1 cellular context compared by ENCODE assay signal in the genomic region with DNA sequence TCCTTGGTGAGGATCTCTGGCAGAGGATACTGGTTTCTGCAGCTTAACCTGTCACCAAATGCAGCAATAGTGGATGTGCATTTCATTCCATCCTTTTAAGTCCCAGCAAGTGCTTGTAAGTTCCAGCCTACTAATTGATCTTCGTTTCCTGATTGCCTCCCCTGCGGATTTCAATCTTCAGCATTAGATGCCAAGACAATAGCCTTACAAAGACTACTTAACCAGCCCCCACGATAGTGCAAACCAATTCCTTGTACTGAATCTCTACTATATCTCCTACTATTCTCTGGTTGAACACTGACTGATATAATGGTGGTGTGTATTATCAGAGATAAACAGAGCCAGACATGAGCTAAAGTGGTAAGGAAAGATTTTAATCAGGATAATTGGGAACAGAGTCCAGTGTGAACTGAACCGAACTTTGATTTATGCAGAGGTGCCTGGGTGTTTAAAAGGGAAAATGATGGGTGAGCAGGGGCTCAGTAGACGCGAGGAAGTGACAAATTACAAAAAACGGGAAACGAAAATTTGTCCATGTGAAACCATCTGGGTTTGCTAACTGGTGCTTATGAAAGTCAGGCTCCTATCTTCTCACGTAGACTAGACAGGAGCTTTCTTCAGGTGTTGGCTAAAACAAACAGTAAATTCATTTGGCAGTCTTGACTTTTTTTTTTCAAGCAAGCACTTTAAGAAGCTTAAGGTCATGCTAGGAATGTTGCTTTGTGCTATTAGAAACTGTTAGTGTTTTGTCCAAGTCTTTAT.
TF ChIP-seq lines count a peak whose summit lies in the region.

No MANE protein-coding gene starts in this region.

TF ChIP-seq in GM23338, 12 proteins besides CTCF, POLR2A, EP300 and RAD21 (continued from another document):
- TF ChIP-seq ZNF462 (CRISPR knock-in tag; IDR thresholded peaks at IDR 0.05) (no peak), ZNF114 (CRISPR knock-in tag; IDR thresholded peaks at IDR 0.05) (no peak), JUNB (IDR thresholded peaks at IDR 0.05; ENCODE audit: unreplicated experiment) (no peak), EZH2phosphoT487 (IDR thresholded peaks at IDR 0.05; ENCODE audit: unreplicated experiment) (no peak)
